Comparison of ENCODE assay signal across 16 cellular contexts in genomic region chr4:56106180-56106579, GRCh38.
"Had no signal": no experiment of that assay in that cellular context is flagged by ENCODE, and none has a peak within 500 bp of the region (broad histone marks: within the 10 kb centered on the region; RNA-seq: fewer than 3 reads in every experiment).

No MANE protein-coding gene starts in this region.

- H3K27ac Mint-ChIP-seq: activated CD4-positive, alpha-beta T cell treated with anti-CD3 and anti-CD28 coated beads, Interleukin-2, amount 10 ng/mL, durations not matched to agents 7 days and 5 days; activated naive CD4-positive, alpha-beta T cell treated with anti-CD3 and anti-CD28 coated beads, Interleukin-2, amount 50 U/mL, for 24 hours; stimulated activated effector memory CD8-positive, alpha-beta T cell treated with anti-CD3 and anti-CD28 coated beads, Interleukin-12 subunit alpha, Interleukin-12 subunit beta, amount 100 ng/mL, for 72 hours; T-helper 1 cell treated with Interleukin-12 subunit alpha and Interleukin-12 subunit beta and Interleukin-4 antibody, amounts not matched to agents 30 μg/mL and 1 μg/mL, for 36 hours had no signal

- H3K27me3 Mint-ChIP-seq: activated CD4-positive, alpha-beta T cell treated with anti-CD3 and anti-CD28 coated beads, Interleukin-2, amount 10 ng/mL, durations not matched to agents 7 days and 5 days had no signal

- ATAC-seq: foreskin keratinocyte; heart left ventricle; left lobe of liver; stimulated activated effector memory CD8-positive, alpha-beta T cell treated with anti-CD3 and anti-CD28 coated beads, Interleukin-12 subunit alpha, Interleukin-12 subunit beta, amount 100 ng/mL, for 72 hours had no signal

- H3K9me3 Mint-ChIP-seq: activated CD4-positive, alpha-beta T cell treated with anti-CD3 and anti-CD28 coated beads, Interleukin-2, amount 10 ng/mL, durations not matched to agents 7 days and 5 days; activated naive CD4-positive, alpha-beta T cell treated with anti-CD3 and anti-CD28 coated beads, Interleukin-2, amount 50 U/mL, for 24 hours; neural crest cell; stimulated activated effector memory CD8-positive, alpha-beta T cell treated with anti-CD3 and anti-CD28 coated beads, Interleukin-12 subunit alpha, Interleukin-12 subunit beta, amount 100 ng/mL, for 72 hours; T-helper 1 cell treated with Interleukin-12 subunit alpha and Interleukin-12 subunit beta and Interleukin-4 antibody, amounts not matched to agents 30 μg/mL and 1 μg/mL, for 36 hours had no signal

- H3K4me1 Mint-ChIP-seq: activated CD4-positive, alpha-beta T cell treated with anti-CD3 and anti-CD28 coated beads, Interleukin-2, amount 10 ng/mL, durations not matched to agents 7 days and 5 days had no signal

- H3K36me3 Mint-ChIP-seq: activated naive CD4-positive, alpha-beta T cell treated with anti-CD3 and anti-CD28 coated beads, Interleukin-2, amount 50 U/mL, for 24 hours; stimulated activated effector memory CD8-positive, alpha-beta T cell treated with anti-CD3 and anti-CD28 coated beads, Interleukin-12 subunit alpha, Interleukin-12 subunit beta, amount 100 ng/mL, for 72 hours had no signal

- DNase-seq: activated CD4-positive, alpha-beta T cell treated with anti-CD3 and anti-CD28 coated beads, Interleukin-2, amount 10 ng/mL, durations not matched to agents 7 days and 5 days; activated CD4-positive, CD25-positive, alpha-beta regulatory T cell; cerebellar nuclear complex; esophagus squamous epithelium; foreskin keratinocyte; heart left ventricle; mammary epithelial cell; pancreas; small intestine; thyroid gland had no signal

- H3K4me3 ChIP-seq: esophagus squamous epithelium, heart left ventricle, pancreas, thyroid gland, vagina had no signal

- H3K4me3 Mint-ChIP-seq: activated CD4-positive, alpha-beta T cell treated with anti-CD3 and anti-CD28 coated beads, Interleukin-2, amount 10 ng/mL, durations not matched to agents 7 days and 5 days; activated naive CD4-positive, alpha-beta T cell treated with anti-CD3 and anti-CD28 coated beads, Interleukin-2, amount 50 U/mL, for 24 hours; neural crest cell; stimulated activated effector memory CD8-positive, alpha-beta T cell treated with anti-CD3 and anti-CD28 coated beads, Interleukin-12 subunit alpha, Interleukin-12 subunit beta, amount 100 ng/mL, for 72 hours; T-helper 1 cell treated with Interleukin-12 subunit alpha and Interleukin-12 subunit beta and Interleukin-4 antibody, amounts not matched to agents 30 μg/mL and 1 μg/mL, for 36 hours had no signal
